16 cellular contexts compared by ENCODE assay signal in genomic region chr16:85361441-85362118, GRCh38.
DNase-seq lines count a peak whose midpoint lies in the region; ATAC-seq, FAIRE-seq and TF ChIP-seq lines count a peak whose summit lies in the region.
"Had no signal": no experiment of that assay in that cellular context is flagged by ENCODE, and none has a peak within 500 bp of the region (broad histone marks: within the 10 kb centered on the region; RNA-seq: fewer than 3 reads in every experiment).

No MANE protein-coding gene starts in this region.

- TF ChIP-seq CTCF in K562 (IDR thresholded peaks at IDR 0.05 in 2 of 3, conservative IDR thresholded peaks at IDR 0.05 in 1 of 3; ENCODE audit: insufficient read depth in 2 of 3, low read depth in 1 of 3, low read length in 3 of 3) (no peak), right lobe of liver (IDR thresholded peaks at IDR 0.05) (no peak), esophagus squamous epithelium (IDR thresholded peaks at IDR 0.05) (no peak), lower leg skin (IDR thresholded peaks at IDR 0.05) (no peak)

- ATAC-seq in K562 = no peak
- ATAC-seq in right lobe of liver = peak; percentile 79 to 88 (median 82)

- no peak for FAIRE-seq in K562 (lab: Jason Lieb, UNC)
- no peak for FAIRE-seq in small intestine (lab: Jason Lieb, UNC)
- FAIRE-seq: colon had no signal

- H3K9me1 ChIP-seq in K562 (ENCODE audit: control insufficient read depth, insufficient read depth, low read length) = peaks cover 3% of the 10 kb centered on the region

- no peaks in the 10 kb centered on the region for H3K27me3 ChIP-seq in K562 (ENCODE audit: control insufficient read depth in 2 of 2, insufficient read depth in 2 of 2, low read length in 2 of 2)
- no peaks in the 10 kb centered on the region for H3K27me3 ChIP-seq in right lobe of liver
- no peaks in the 10 kb centered on the region for H3K27me3 ChIP-seq in small intestine (ENCODE audit: control insufficient read depth in 2 of 2, insufficient read depth in 2 of 2, low read length in 2 of 2)
- no peaks in the 10 kb centered on the region for H3K27me3 ChIP-seq in esophagus squamous epithelium

- no peak overlapping the region for H3K27ac ChIP-seq in K562 (ENCODE audit: extremely low read depth, low read depth, low read length)
- peak overlapping the region; percentile 82 to 91 (median 89) for H3K27ac ChIP-seq in right lobe of liver
- peak overlapping the region; percentile 13 to 84 for H3K27ac ChIP-seq in small intestine (ENCODE audit: low read depth in 1 of 2, low read length in 1 of 2)
- H3K27ac ChIP-seq in esophagus squamous epithelium = no peak overlapping the region

- H2AFZ ChIP-seq in K562 (ENCODE audit: low read depth, low read length) = no peak overlapping the region; the same call in 1 of the 2 replicates

- intact Hi-C loops in K562 (cut with micrococcal nuclease) = no loop called here
- intact Hi-C loops in right lobe of liver (cut with DNase I) = no loop called here
- intact Hi-C loops in esophagus squamous epithelium (cut with DNase I) = no loop called here
- intact Hi-C loops in lower leg skin (cut with DNase I; ENCODE audit: low total_unique reads) = no loop called here

- WGBS in K562 (ENCODE audit: insufficient coverage, low coverage, missing lambda C conversion rate) = 53% methylated on average over 23 of the region's 23 CpGs
- 40% methylated on average over 9 of the region's 23 CpGs for WGBS in right lobe of liver (ENCODE audit: insufficient coverage, low coverage, low lambda C conversion rate, missing lambda C conversion rate)
- WGBS in small intestine, 3 donors = 13 to 61% (median 39%) methylated on average over 23 of the region's 23 CpGs
- 53 to 76% methylated on average over 4 to 5 of the region's 23 CpGs for WGBS in esophagus squamous epithelium, 2 donors
- 82 to 84% methylated on average over 20 to 23 of the region's 23 CpGs for WGBS in lower leg skin, 2 donors

- H3K36me3 ChIP-seq in K562 (ENCODE audit: control insufficient read depth, insufficient read depth, low read length) (no peaks in the 10 kb centered on the region), right lobe of liver (no peaks in the 10 kb centered on the region), small intestine (ENCODE audit: control insufficient read depth in 2 of 2, insufficient read depth in 2 of 2, low read length in 2 of 2) (no peaks in the 10 kb centered on the region), esophagus squamous epithelium (no peaks in the 10 kb centered on the region)

- no peaks in the 10 kb centered on the region for H3K9me3 ChIP-seq in K562 (replicated peaks; ENCODE audit: control insufficient read depth, insufficient read depth, low read depth, low read length)
- no peaks in the 10 kb centered on the region for H3K9me3 ChIP-seq in right lobe of liver
- H3K9me3 ChIP-seq in small intestine (ENCODE audit: control insufficient read depth, low read depth) = no peaks in the 10 kb centered on the region
- H3K9me3 ChIP-seq in esophagus squamous epithelium = no peaks in the 10 kb centered on the region

- DNase-seq in NCI-H69 (lab: John Stamatoyannopoulos, UW) (peak; percentile 48), K562 (ENCODE audit: extremely low read depth in 1 of 4, low spot score in 3 of 4) (peak in 2 of 4 experiments; percentile 48 to 56), right lobe of liver (peak; percentile 93 to 98 (median 98)), small intestine (peak; percentile 92), esophagus squamous epithelium (lab: John Stamatoyannopoulos, UW) (no peak), lower leg skin (ENCODE audit: low spot score in 2 of 2) (no peak), NCI-H2107 (lab: John Stamatoyannopoulos, UW) (no peak)
- DNase-seq: activated B cell treated with CpG ODN at 0.5 μM for 24 hours; activated CD8-positive, alpha-beta memory T cell treated with anti-CD3 and anti-CD28 coated beads, Interleukin-2, amount 50 U/mL, for 4 hours; activated naive CD8-positive, alpha-beta T cell treated with anti-CD3 and anti-CD28 coated beads, Interleukin-2, amount 10 ng/mL, durations not matched to agents 7 days and 5 days; CD4-positive, alpha-beta T cell; GOT3; mesendoderm; stimulated activated CD4-positive, alpha-beta T cell treated with anti-CD3 and anti-CD28 coated beads, Interleukin-2, amount 100 ng/mL, for 48 hours; SW 1271 had no signal

- no peak for TF ChIP-seq RAD21 in K562 (CRISPR knock-in tag; conservative IDR thresholded peaks at IDR 0.05 in 1 of 2, IDR thresholded peaks at IDR 0.05 in 1 of 2)

- no peaks in the 10 kb centered on the region for H4K20me1 ChIP-seq in K562 (replicated peaks; ENCODE audit: control insufficient read depth, insufficient read depth, low read length)

- no peak overlapping the region; the same call in 1 of the 2 replicates for H3K4me2 ChIP-seq in K562 (ENCODE audit: insufficient read depth, low read length)

- peak overlapping the region; percentile 3 to 86; a peak in 3 of 4 replicates for H3K9ac ChIP-seq in K562 (ENCODE audit: insufficient read depth in 1 of 2, low read depth in 2 of 2, low read length in 2 of 2)

- in situ Hi-C loops in K562 (cut with MboI) = loop anchor here (10.0 kb wide), 1 partner anchor 247 kb away; the partner anchor contains the start of gene CIBAR2

- BruUV-seq in K562 (replicated peaks; lab: Mats Ljungman, UMichigan) = no TSS peak

- POLR2A ChIA-PET in K562 (lab: Yijun Ruan, JAX) = interaction anchor here (0.7 to 0.8 kb wide), 2 partner anchors 10 to 302 kb away, joined by 3 read pairs; no protein-coding TSS in a partner anchor

- CTCF ChIA-PET in K562 (lab: Yijun Ruan, JAX; ENCODE audit: low intra/inter-chr PET ratio) = no interaction called here

- no peak overlapping the region for H3K4me3 ChIP-seq in K562
- peak overlapping the region in 2 of 3 donors; percentile 39 to 56 for H3K4me3 ChIP-seq in right lobe of liver
- peak overlapping the region in 1 of 2 donors; percentile 21 for H3K4me3 ChIP-seq in small intestine (ENCODE audit: low read depth in 1 of 2, low read length in 2 of 2)
- no peak overlapping the region for H3K4me3 ChIP-seq in esophagus squamous epithelium
- H3K4me3 ChIP-seq in lower leg skin (ENCODE audit: low read depth, poor library complexity, severe bottlenecking) = no peak overlapping the region

- TF ChIP-seq POLR2A in K562 (conservative IDR thresholded peaks at IDR 0.05) (no peak), right lobe of liver (IDR thresholded peaks at IDR 0.05) (peak; percentile 73), esophagus squamous epithelium (IDR thresholded peaks at IDR 0.05) (no peak), lower leg skin (IDR thresholded peaks at IDR 0.05) (no peak)

- H3K79me2 ChIP-seq in K562 (ENCODE audit: control insufficient read depth, insufficient read depth, low read length) = peaks cover 6% of the 10 kb centered on the region; the same call in 2 of the 3 replicates

- H3K4me1 ChIP-seq in K562 (replicated peaks in 1 of 2; ENCODE audit: control insufficient read depth in 2 of 2, insufficient read depth in 2 of 2, low read length in 2 of 2) = peaks cover 37 to 86% of the 10 kb centered on the region in 2 experiments
- peaks cover 0 to 30% (median 15%) of the 10 kb centered on the region in 4 donors for H3K4me1 ChIP-seq in right lobe of liver
- peaks cover 0 to 4% of the 10 kb centered on the region in 2 donors for H3K4me1 ChIP-seq in small intestine (ENCODE audit: control insufficient read depth in 2 of 2, insufficient read depth in 1 of 2, low read depth in 1 of 2, low read length in 1 of 2)
- peaks cover 23 to 73% (median 38%) of the 10 kb centered on the region in 3 donors for H3K4me1 ChIP-seq in esophagus squamous epithelium

- TF ChIP-seq EP300 in K562 (IDR thresholded peaks at IDR 0.05; ENCODE audit: low read length) = no peak

TF ChIP-seq in K562, 482 proteins besides CTCF, POLR2A, EP300 and RAD21 (continues in another document):
- no peak for TF ChIP-seq KLF6 (CRISPR knock-in tag; IDR thresholded peaks at IDR 0.05; ENCODE audit: borderline replicate concordance)
- TF ChIP-seq ZBTB11 (CRISPR knock-in tag; IDR thresholded peaks at IDR 0.05) = peak in 1 of 3 experiments; percentile 49; a peak in 1 of 6 replicates
- peak; percentile 31; the same call in 1 of the 2 replicates for TF ChIP-seq POLR2G (IDR thresholded peaks at IDR 0.05; ENCODE audit: low read depth, low read length)
- TF ChIP-seq ATF3 (IDR thresholded peaks at IDR 0.05) = peak; percentile 41; the same call in 1 of the 2 replicates
- no peak for TF ChIP-seq ATF3 (CRISPR knock-in tag; conservative IDR thresholded peaks at IDR 0.05)
- 0 out of 4 replicates have a peak, but pooled peaks of 1 of the 2 experiments have one; percentile 18 for TF ChIP-seq NRF1 (conservative IDR thresholded peaks at IDR 0.05 in 1 of 2, IDR thresholded peaks at IDR 0.05 in 1 of 2)

Comparison
In these comparisons a context has a peak if more than half of its experiments do, and no peak if none do; other contexts are left out.
1. DNase-seq: peak in NCI-H69 (single experiment), right lobe of liver (3 of 3) and small intestine (single experiment); none in esophagus squamous epithelium (single experiment), lower leg skin (0 of 2) and NCI-H2107 (single experiment).
2. H3K27ac ChIP-seq: peak in right lobe of liver (3 of 3) and small intestine (2 of 2); none in K562 (single experiment) and esophagus squamous epithelium (0 of 4).
3. H3K4me3 ChIP-seq: peak in right lobe of liver (2 of 3); none in K562 (single experiment), esophagus squamous epithelium (0 of 4) and lower leg skin (single experiment).